10 cellular contexts compared by ENCODE assay signal in the genomic region with DNA sequence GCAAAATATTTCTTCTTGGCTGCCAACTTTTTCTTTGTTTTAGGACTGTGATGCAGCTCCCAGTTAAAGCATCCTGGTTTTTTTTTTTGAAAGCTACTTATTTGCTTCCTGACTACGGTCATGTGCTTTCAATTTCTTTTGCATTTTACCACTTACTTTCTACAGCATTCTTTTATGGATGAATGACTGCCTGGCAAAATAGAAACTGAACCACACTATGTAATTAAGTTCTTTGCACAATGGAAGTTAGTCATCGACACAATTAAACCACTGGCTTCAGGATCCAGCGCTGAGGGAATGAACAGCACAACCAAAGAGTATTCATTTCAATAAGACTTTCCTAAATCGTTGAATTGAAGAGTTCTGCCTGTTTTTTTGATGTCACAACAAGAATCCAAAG.
DNase-seq lines count a peak whose midpoint lies in the region; FAIRE-seq lines count a peak whose summit lies in the region.
"Had no signal": no experiment of that assay in that cellular context is flagged by ENCODE, and none has a peak within 500 bp of the region (broad histone marks: within the 10 kb centered on the region; RNA-seq: fewer than 3 reads in every experiment).

No MANE protein-coding gene starts in this region.

- in situ Hi-C loops in G401 (cut with HindIII; ENCODE audit: low sequenced_read_pairs) = no loop called here

- DNase-seq in NCI-H748 (lab: John Stamatoyannopoulos, UW; ENCODE audit: unreplicated experiment) = peak; percentile 37
- DNase-seq in NCI-H748 treated with DMSO at 0.1 percent for 48 hours (lab: John Stamatoyannopoulos, UW) = no peak
- DNase-seq in SK-N-MC (ENCODE audit: low read depth, low spot score) = no peak
- peak; percentile 15 for DNase-seq in globus pallidus (ENCODE audit: low spot score)
- peak; percentile 16 for DNase-seq in urothelium cell line (ENCODE audit: low spot score)
- no peak for DNase-seq in G401 (ENCODE audit: low spot score)
- no peak for DNase-seq in NCI-H1930 (lab: John Stamatoyannopoulos, UW)
- no peak for DNase-seq in NCI-H1436 (lab: John Stamatoyannopoulos, UW)
- DNase-seq: activated CD8-positive, alpha-beta memory T cell treated with anti-CD3 and anti-CD28 coated beads for 24 hours; NCI-H69 had no signal

- H3K9me3 ChIP-seq in SK-N-MC (ENCODE audit: low read depth, low read length) = no peaks in the 10 kb centered on the region; the same call in none of the 2 replicates

- 0 out of 2 replicates have a peak overlapping the region, but pooled peaks have one; percentile 40 for H3K27ac ChIP-seq in SK-N-MC

- peak overlapping the region; percentile 48 for H3K9ac ChIP-seq in SK-N-MC (ENCODE audit: insufficient read length)

- no peak for FAIRE-seq in urothelium cell line (lab: Jason Lieb, UNC)

- H3K36me3 ChIP-seq in SK-N-MC (ENCODE audit: insufficient read depth, low read length) = no peaks in the 10 kb centered on the region

- peak overlapping the region; percentile 58 for H3K4me3 ChIP-seq in SK-N-MC

Comparison
In these comparisons a context has a peak if more than half of its experiments do, and no peak if none do; other contexts are left out.
1. DNase-seq: peak in NCI-H748 (single experiment), globus pallidus (single experiment) and urothelium cell line (single experiment); none in NCI-H748 treated with DMSO at 0.1 percent for 48 hours (single experiment), SK-N-MC (single experiment), G401 (single experiment), NCI-H1930 (0 of 2) and NCI-H1436 (single experiment).